22 cellular contexts compared by ENCODE assay signal in genomic region chr7:107860981-107861652, GRCh38. TPM values are rescaled to one million over a fixed set of nuclear protein-coding genes. Genes with fewer than 3 reads are reported as not detected.
DNase-seq lines count a peak whose midpoint lies in the region; ATAC-seq and TF ChIP-seq lines count a peak whose summit lies in the region.
"Had no signal": no experiment of that assay in that cellular context is flagged by ENCODE, and none has a peak within 500 bp of the region (broad histone marks: within the 10 kb centered on the region; RNA-seq: fewer than 3 reads in every experiment).

No MANE protein-coding gene starts in this region.

- H3K27ac ChIP-seq in SK-N-SH (ENCODE audit: low read depth in 2 of 2, low read length in 1 of 2) (no peak overlapping the region), brain microvascular endothelial cell (no peak overlapping the region)
- H3K27ac ChIP-seq: gastroesophageal sphincter, lower lobe of right lung, upper lobe of right lung had no signal

- H3K9me2 ChIP-seq in SK-N-SH: no peaks in the 10 kb centered on the region

- TF ChIP-seq RAD21 in SK-N-SH (IDR thresholded peaks at IDR 0.05; ENCODE audit: low read length): no peak

- CTCF ChIA-PET in SK-N-SH (lab: Yijun Ruan, JAX): interaction anchor here (0.9 to 1.6 kb wide), 4 partner anchors 11 to 18 kb away, joined by 3 to 6 read pairs (median 3); no protein-coding TSS in a partner anchor

- TF ChIP-seq EP300 in SK-N-SH (IDR thresholded peaks at IDR 0.05; ENCODE audit: borderline replicate concordance in 1 of 2, low read depth in 1 of 2, low read length in 1 of 2): no peak

- no peak overlapping the region for H3K4me3 ChIP-seq in SK-N-SH (ENCODE audit: low read depth in 2 of 2, low read length in 1 of 2)
- H3K4me3 ChIP-seq in brain microvascular endothelial cell (ENCODE audit: low read depth, low read length): no peak overlapping the region
- H3K4me3 ChIP-seq: gastroesophageal sphincter, lower lobe of right lung, psoas muscle, upper lobe of right lung had no signal

- H3K9ac ChIP-seq in SK-N-SH: no peak overlapping the region

- in situ Hi-C loops in brain microvascular endothelial cell (cut with HindIII; ENCODE audit: low pct_ligation_motif_present, low sequenced_read_pairs): no loop called here

- H3K36me3 ChIP-seq in SK-N-SH (replicated peaks in 1 of 2; ENCODE audit: control insufficient read depth in 1 of 2, insufficient read depth in 2 of 2, low read length in 1 of 2): no peaks in the 10 kb centered on the region
- no peaks in the 10 kb centered on the region for H3K36me3 ChIP-seq in brain microvascular endothelial cell (replicated peaks)
- H3K36me3 ChIP-seq: gastroesophageal sphincter, lower lobe of right lung, upper lobe of right lung had no signal

- H3K27me3 ChIP-seq in SK-N-SH (ENCODE audit: insufficient read depth) (no peaks in the 10 kb centered on the region), brain microvascular endothelial cell (replicated peaks) (no peaks in the 10 kb centered on the region)
- H3K27me3 ChIP-seq: gastroesophageal sphincter, upper lobe of right lung had no signal

- no peak overlapping the region for H3K4me2 ChIP-seq in SK-N-SH

- no peaks in the 10 kb centered on the region for H4K20me1 ChIP-seq in SK-N-SH (ENCODE audit: insufficient read depth)

- no peak for TF ChIP-seq CTCF in SK-N-SH (IDR thresholded peaks at IDR 0.05)
- no peak for TF ChIP-seq CTCF in brain microvascular endothelial cell (IDR thresholded peaks at IDR 0.05; ENCODE audit: low read depth, low read length, missing control alignments)

- no peak for DNase-seq in SK-N-SH
- DNase-seq in brain microvascular endothelial cell: peak; percentile 24
- no peak for DNase-seq in left lobe of liver (ENCODE audit: low spot score)
- DNase-seq in OCI-M2 (lab: John Stamatoyannopoulos, UW; ENCODE audit: unreplicated experiment): no peak
- DNase-seq in NCI-H2171 (lab: John Stamatoyannopoulos, UW): no peak
- DNase-seq in stimulated activated CD4-positive, alpha-beta T cell treated with anti-CD3 and anti-CD28 coated beads, Interleukin-4, amount 100 ng/mL, for 4 hours: no peak
- DNase-seq: activated effector memory CD4-positive, alpha-beta T cell treated with anti-CD3 and anti-CD28 coated beads, Interleukin-2, amount 50 U/mL, for 16 hours; amniotic stem cell; cortex of kidney; HFFc6; lower lobe of right lung; natural killer cell; NCI-H1694 treated with DMSO at 0.1 percent for 48 hours; psoas muscle; stimulated activated naive CD4-positive, alpha-beta T cell; upper lobe of right lung had no signal

- H3K9me3 ChIP-seq in SK-N-SH: no peaks in the 10 kb centered on the region
- H3K9me3 ChIP-seq: gastroesophageal sphincter, lower lobe of right lung, psoas muscle, upper lobe of right lung had no signal

- no peak overlapping the region for H2AFZ ChIP-seq in SK-N-SH (ENCODE audit: low read depth)

- H3K79me2 ChIP-seq in SK-N-SH (ENCODE audit: insufficient read depth): no peaks in the 10 kb centered on the region

- WGBS in SK-N-SH (ENCODE audit: low lambda C conversion rate): 62% methylated on average over 6 of the region's 6 CpGs

- H3K4me1 ChIP-seq in SK-N-SH (ENCODE audit: control insufficient read depth in 1 of 2, insufficient read depth in 2 of 2, low read depth in 1 of 2, low read length in 1 of 2): no peaks in the 10 kb centered on the region; a peak in 2 of 4 replicates
- H3K4me1 ChIP-seq: gastroesophageal sphincter had no signal

- no peak for ATAC-seq in SK-N-SH treated with all-trans-retinoic acid at 6 μM for 48 hours
- peak; percentile 43 for ATAC-seq in left lobe of liver
- no peak for ATAC-seq in GM21528 (IDR thresholded peaks at IDR 0.05; ENCODE audit: low FRiP score, unreplicated experiment)
- ATAC-seq: gastroesophageal sphincter, natural killer cell, upper lobe of right lung had no signal

- POLR2A ChIA-PET in SK-N-SH (lab: Yijun Ruan, JAX): no interaction called here

- H3F3A ChIP-seq in SK-N-SH (replicated peaks; ENCODE audit: insufficient read depth): peaks cover 8% of the 10 kb centered on the region

TF ChIP-seq in SK-N-SH treated with all-trans-retinoic acid at 6 μM for 48 hours, 23 proteins besides CTCF, POLR2A, EP300 and RAD21:
- no peak for TF ChIP-seq ZNF70 (CRISPR knock-in tag; IDR thresholded peaks at IDR 0.05)
- TF ChIP-seq RARB (CRISPR knock-in tag; IDR thresholded peaks at IDR 0.05): no peak
- TF ChIP-seq ESRRG (CRISPR knock-in tag; IDR thresholded peaks at IDR 0.05): no peak
- peak; percentile 60 for TF ChIP-seq ISL1 (CRISPR knock-in tag; IDR thresholded peaks at IDR 0.05)
- no peak for TF ChIP-seq CREB5 (CRISPR knock-in tag; IDR thresholded peaks at IDR 0.05; ENCODE audit: low read depth)

TF ChIP-seq in SK-N-SH, 30 proteins besides CTCF, POLR2A, EP300 and RAD21:
- TF ChIP-seq IRF3 (IDR thresholded peaks at IDR 0.05; ENCODE audit: low read depth, low read length) (no peak), USF1 (IDR thresholded peaks at IDR 0.05; ENCODE audit: borderline replicate concordance, low read depth) (no peak), GATA2 (CRISPR knock-in tag; IDR thresholded peaks at IDR 0.05) (no peak), FOXM1 (IDR thresholded peaks at IDR 0.05; ENCODE audit: low read depth) (no peak), YY1 (IDR thresholded peaks at IDR 0.05; ENCODE audit: low read depth) (no peak), FOSL2 (IDR thresholded peaks at IDR 0.05; ENCODE audit: borderline replicate concordance, low read depth) (no peak), RXRA (IDR thresholded peaks at IDR 0.05; ENCODE audit: borderline replicate concordance, low read depth) (no peak), PBX3 (IDR thresholded peaks at IDR 0.05) (no peak), MXI1 (IDR thresholded peaks at IDR 0.05; ENCODE audit: low read depth, low read length) (no peak), POLR2AphosphoS5 (IDR thresholded peaks at IDR 0.05; ENCODE audit: low read depth, low read length) (no peak), TAF1 (IDR thresholded peaks at IDR 0.05; ENCODE audit: borderline replicate concordance, low read depth, low read length) (no peak)

RNA-seq across cellular contexts. Expression of gene DLD, which starts 29.9 kb away (rescaled TPM):
- polyA plus RNA-seq in SK-N-SH (2012; rRNA removed): 140 and 197 TPM in 2 replicates
- polyA plus RNA-seq in SK-N-SH (2012; cell fraction: cytosol; rRNA removed): 221 and 225 TPM in 2 replicates
- polyA plus RNA-seq in SK-N-SH (2012; cell fraction: nucleus; rRNA removed): 81.0 and 164 TPM in 2 replicates
- total RNA-seq in left lobe of liver: 63.0 TPM

RNA-seq across cellular contexts. Expression of gene SLC26A3, which starts 58.1 kb away (rescaled TPM):
- polyA plus RNA-seq in SK-N-SH (2012; rRNA removed): not detected in 2 replicates
- polyA plus RNA-seq in SK-N-SH (2012; cell fraction: cytosol; rRNA removed): not detected in 2 replicates
- not detected in 2 replicates for polyA plus RNA-seq in SK-N-SH (2012; cell fraction: nucleus; rRNA removed)
- 0.93 TPM for total RNA-seq in left lobe of liver
- total RNA-seq: A673; HFFc6; lower lobe of right lung; natural killer cell; NCI-H460; T-helper 2 cell treated with Interferon-gamma antibody and Interleukin-4, amounts not matched to agents 100 ng/mL and 5 ng/mL, for 36 hours; upper lobe of right lung had no signal
